Comparison of ENCODE assay signal across 8 cellular contexts in the genomic region with DNA sequence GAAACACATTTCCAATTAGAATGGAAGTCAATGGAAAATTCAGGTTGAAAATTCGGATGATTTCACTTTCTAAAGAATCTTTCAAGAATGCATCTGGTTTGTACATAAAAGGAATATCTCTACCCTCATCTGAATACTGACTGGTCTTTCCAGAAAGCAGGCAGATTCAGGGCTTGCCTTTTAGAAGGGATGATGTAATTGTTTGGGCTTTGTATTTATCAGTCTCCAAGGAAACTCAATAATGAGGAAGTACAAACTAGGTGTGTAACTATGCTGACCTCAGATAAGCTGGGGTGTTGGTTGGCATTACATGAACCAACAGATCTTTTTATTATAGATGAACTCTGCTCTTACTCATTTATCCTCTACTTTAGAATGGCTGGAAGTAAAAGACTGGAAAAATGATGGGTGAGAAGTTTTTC. TPM values are rescaled to one million over a fixed set of nuclear protein-coding genes. Genes with fewer than 3 reads are reported as not detected.
DNase-seq lines count a peak whose midpoint lies in the region; ATAC-seq, FAIRE-seq and TF ChIP-seq lines count a peak whose summit lies in the region.

No MANE protein-coding gene starts in this region.

- peaks cover 0 to 91% (median 39%) of the 10 kb centered on the region in 9 donors for H3K36me3 ChIP-seq in heart right ventricle
- peaks cover 5% of the 10 kb centered on the region in 2 donors for H3K36me3 ChIP-seq in small intestine (ENCODE audit: control insufficient read depth in 2 of 2, insufficient read depth in 2 of 2, low read length in 2 of 2)

- peaks cover 20 to 77% (median 63%) of the 10 kb centered on the region in 9 donors for H3K4me1 ChIP-seq in heart right ventricle
- H3K4me1 ChIP-seq in small intestine (ENCODE audit: control insufficient read depth in 2 of 2, insufficient read depth in 1 of 2, low read depth in 1 of 2, low read length in 1 of 2) = peaks cover 0 to 10% of the 10 kb centered on the region in 2 donors

- H3K4me3 ChIP-seq in heart right ventricle (no peak overlapping the region), small intestine (ENCODE audit: low read depth in 1 of 2, low read length in 2 of 2) (no peak overlapping the region)

- intact Hi-C loops in heart right ventricle (cut with DNase I) = no loop called here

- H3K27me3 ChIP-seq in heart right ventricle (no peaks in the 10 kb centered on the region), small intestine (ENCODE audit: control insufficient read depth in 2 of 2, insufficient read depth in 2 of 2, low read length in 2 of 2) (no peaks in the 10 kb centered on the region)

- peak overlapping the region; percentile 53 to 90 (median 80) for H3K27ac ChIP-seq in heart right ventricle
- H3K27ac ChIP-seq in small intestine (ENCODE audit: low read depth in 1 of 2, low read length in 1 of 2) = peak overlapping the region; percentile 58 to 92

- FAIRE-seq in small intestine (lab: Jason Lieb, UNC) = no peak

- DNase-seq in CMK (ENCODE audit: low read depth) (peak; percentile 50), SW 1271 (lab: John Stamatoyannopoulos, UW) (peak; percentile 12 to 74), heart right ventricle (no peak), small intestine (peak; percentile 96), GM19238 (ENCODE audit: insufficient read length, low spot score) (no peak)
- no peak for DNase-seq in stimulated activated CD4-positive, alpha-beta T cell treated with anti-CD3 and anti-CD28 coated beads, Interleukin-2, amount 100 ng/mL, for 24 hours

- WGBS in heart right ventricle, 2 donors = 27 to 35% methylated on average over 1 of the region's 1 CpG
- WGBS in small intestine, 3 donors = 0 to 19% (median 6%) methylated on average over 1 of the region's 1 CpG

- TF ChIP-seq CTCF in heart right ventricle (IDR thresholded peaks at IDR 0.05) = no peak

- ATAC-seq in GM21360 (IDR thresholded peaks at IDR 0.05; ENCODE audit: unreplicated experiment) (peak; percentile 81), HG03565 (IDR thresholded peaks at IDR 0.05; ENCODE audit: unreplicated experiment) (peak; percentile 88), heart right ventricle (peak; percentile 57 to 87 (median 78))

- H3K9me3 ChIP-seq in heart right ventricle = no peaks in the 10 kb centered on the region
- no peaks in the 10 kb centered on the region for H3K9me3 ChIP-seq in small intestine (ENCODE audit: control insufficient read depth, low read depth)

RNA-seq across cellular contexts. Expression of gene PDLIM1, which starts 24.1 kb away (rescaled TPM):
- 100 to 1,000 TPM; 201 to 467 (median 347) TPM for total RNA-seq in heart right ventricle
- 100 to 1,000 TPM; 152 to 247 TPM for polyA plus RNA-seq in heart right ventricle
- polyA plus RNA-seq in small intestine = 100 to 1,000 TPM; 206 to 572 (median 368) TPM

Comparison
In these comparisons a context has a peak if more than half of its experiments do, and no peak if none do; other contexts are left out.
1. DNase-seq: peak in CMK (single experiment), SW 1271 (2 of 2) and small intestine (single experiment); none in heart right ventricle (0 of 2), stimulated activated CD4-positive, alpha-beta T cell treated with anti-CD3 and anti-CD28 coated beads, Interleukin-2, amount 100 ng/mL, for 24 hours (0 of 2) and GM19238 (single experiment).
2. Peak in every context shown above with its lines, with median percentiles within 50 percentile points of each other: ATAC-seq.